ENCODE assay signal across 7 cellular contexts in the genomic region with DNA sequence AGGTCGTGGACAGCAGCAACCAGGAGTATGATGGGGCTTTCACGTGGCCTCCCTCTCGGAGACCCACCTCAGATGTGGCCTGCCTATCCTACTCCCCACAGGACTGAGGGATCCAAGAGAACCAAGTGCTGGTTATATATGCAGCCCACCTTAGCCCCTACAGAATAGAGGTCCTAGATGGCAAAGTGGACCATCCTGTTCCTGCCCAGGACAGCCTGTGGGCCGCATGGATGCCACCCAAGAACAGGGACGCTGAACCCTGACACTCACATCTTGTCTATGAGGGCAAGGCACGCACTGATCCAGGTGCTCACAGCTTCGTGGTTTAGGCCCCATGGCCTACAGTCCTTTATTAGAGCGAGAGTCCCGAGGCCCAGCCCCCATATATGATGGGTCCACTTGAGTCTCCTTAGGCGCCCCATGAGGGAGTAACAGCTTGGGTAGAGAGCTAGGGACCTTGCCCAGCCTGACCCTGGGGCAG. TPM values are rescaled to one million over a fixed set of nuclear protein-coding genes. Genes with fewer than 3 reads are reported as not detected.
A peak's percentile ranks its signal among the peaks of the same experiment; 100 is the strongest.
DNase-seq lines count a peak whose midpoint lies in the region; ATAC-seq, FAIRE-seq and TF ChIP-seq lines count a peak whose summit lies in the region.

No MANE protein-coding gene starts in this region.

- peak overlapping the region; percentile 84 for H3K27ac Mint-ChIP-seq in stimulated activated naive B cell treated with anti-CD40 and anti-IgM and Interleukin-4, amounts not matched to agents 10 μg/mL and 1 μg/mL and 100 μg/mL, for 72 hours

- H3K9me3 ChIP-seq in RWPE2 (ENCODE audit: severe bottlenecking) (no peaks in the 10 kb centered on the region), ovary (no peaks in the 10 kb centered on the region)

- H3K9me3 Mint-ChIP-seq in stimulated activated naive B cell treated with anti-CD40 and anti-IgM and Interleukin-4, amounts not matched to agents 10 μg/mL and 1 μg/mL and 100 μg/mL, for 72 hours, result no peaks in the 10 kb centered on the region

- no peak for TF ChIP-seq POLR2A in ovary (IDR thresholded peaks at IDR 0.05)

- no peaks in the 10 kb centered on the region for H3K27me3 Mint-ChIP-seq in stimulated activated naive B cell treated with anti-CD40 and anti-IgM and Interleukin-4, amounts not matched to agents 10 μg/mL and 1 μg/mL and 100 μg/mL, for 72 hours

- FAIRE-seq in RCC 7860 (lab: Jason Lieb, UNC), result no peak

- DNase-seq in RWPE2 (ENCODE audit: low spot score) (no peak), left ventricle myocardium superior (no peak), RCC 7860 (ENCODE audit: low spot score) (no peak), ovary (no peak)
- no peak for DNase-seq in stimulated activated naive B cell treated with anti-CD40 and anti-IgM and Interleukin-4, amounts not matched to agents 10 μg/mL and 1 μg/mL and 100 μg/mL, for 72 hours

- peaks cover 13 to 30% of the 10 kb centered on the region in 2 donors for H3K36me3 Mint-ChIP-seq in stimulated activated naive B cell treated with anti-CD40 and anti-IgM and Interleukin-4, amounts not matched to agents 10 μg/mL and 1 μg/mL and 100 μg/mL, for 72 hours

- H3K4me1 ChIP-seq in RWPE2 (ENCODE audit: insufficient read depth, poor library complexity, severe bottlenecking) (peaks cover 3% of the 10 kb centered on the region), ovary (ENCODE audit: insufficient read depth) (peaks cover 6% of the 10 kb centered on the region)

- H3K4me3 ChIP-seq in RWPE2 (ENCODE audit: severe bottlenecking) (no peak overlapping the region), ovary (no peak overlapping the region)

- H3K4me3 Mint-ChIP-seq in stimulated activated naive B cell treated with anti-CD40 and anti-IgM and Interleukin-4, amounts not matched to agents 10 μg/mL and 1 μg/mL and 100 μg/mL, for 72 hours, result peak overlapping the region; percentile 91 to 93

- TF ChIP-seq CTCF in RWPE2 (IDR thresholded peaks at IDR 0.05; ENCODE audit: poor library complexity, severe bottlenecking) (no peak), ovary (IDR thresholded peaks at IDR 0.05) (no peak)

- H3K27ac ChIP-seq in RWPE2 (ENCODE audit: poor library complexity, severe bottlenecking) (peak overlapping the region; percentile 47), ovary (peak overlapping the region in 1 of 2 donors; percentile 19)

- TF ChIP-seq EP300 in ovary (IDR thresholded peaks at IDR 0.05), result no peak

- peak; percentile 3 for ATAC-seq in GM19372 (IDR thresholded peaks at IDR 0.05; ENCODE audit: low read depth, unreplicated experiment)
- ATAC-seq in RWPE2 (ENCODE audit: low read depth), result no peak
- peak; percentile 7 for ATAC-seq in left ventricle myocardium superior
- no peak for ATAC-seq in stimulated activated naive B cell treated with anti-CD40 and anti-IgM and Interleukin-4, amounts not matched to agents 10 μg/mL and 1 μg/mL and 100 μg/mL, for 72 hours (replicated peaks)
- ATAC-seq in GM19455 (IDR thresholded peaks at IDR 0.05; ENCODE audit: unreplicated experiment), result no peak

- peaks cover 24 to 47% of the 10 kb centered on the region in 2 donors for H3K4me1 Mint-ChIP-seq in stimulated activated naive B cell treated with anti-CD40 and anti-IgM and Interleukin-4, amounts not matched to agents 10 μg/mL and 1 μg/mL and 100 μg/mL, for 72 hours

- 69 to 82% (median 71%) methylated on average over 10 of the region's 10 CpGs for WGBS in ovary, 3 donors

- intact Hi-C loops in left ventricle myocardium superior (cut with micrococcal nuclease) (no loop called here), ovary (cut with DNase I) (no loop called here)

- H3K36me3 ChIP-seq in RWPE2 (ENCODE audit: low read depth), result peaks cover 6% of the 10 kb centered on the region
- H3K36me3 ChIP-seq in ovary, result no peaks in the 10 kb centered on the region

- H3K27me3 ChIP-seq in RWPE2 (ENCODE audit: insufficient read depth, poor library complexity, severe bottlenecking) (no peaks in the 10 kb centered on the region), ovary (no peaks in the 10 kb centered on the region)

RNA-seq across cellular contexts. Expression of gene SLC27A5, which starts 1.5 kb away (rescaled TPM):
- total RNA-seq in left ventricle myocardium superior (4.3 TPM), ovary (10 to 100 TPM in 4 of 7 donors, 1 to 10 TPM in 3; 6.5 to 14.8 (median 11.1) TPM)
- polyA plus RNA-seq in ovary, result 10 to 100 TPM in 1 of 2 donors, under 1 TPM in 1; 0.70 to 14.2 TPM

RNA-seq across cellular contexts. Expression of gene ZBTB45, which starts 6.4 kb away (rescaled TPM):
- total RNA-seq in left ventricle myocardium superior, result 10.4 TPM
- 10 to 100 TPM in 5 of 7 donors, 1 to 10 TPM in 2; 8.1 to 23.3 (median 17.3) TPM for total RNA-seq in ovary
- polyA plus RNA-seq in ovary, result 10 to 100 TPM in 1 of 2 donors, 1 to 10 TPM in 1; 1.1 to 11.6 TPM

RNA-seq across cellular contexts. Expression of gene TRIM28, which starts 30.6 kb away (rescaled TPM):
- total RNA-seq in left ventricle myocardium superior (152 TPM), ovary (100 to 1,000 TPM; 193 to 505 (median 348) TPM)
- 100 to 1,000 TPM; 270 to 294 TPM for polyA plus RNA-seq in ovary

RNA-seq across cellular contexts. Expression of gene ZNF446, which starts 37.1 kb away (rescaled TPM):
- total RNA-seq in left ventricle myocardium superior, result 4.6 TPM
- total RNA-seq in ovary, result 10 to 100 TPM; 16.2 to 20.9 (median 18.6) TPM
- polyA plus RNA-seq in ovary, result 10 to 100 TPM in 1 of 2 donors, 1 to 10 TPM in 1; 1.9 to 24.9 TPM

RNA-seq across cellular contexts. Expression of gene CHMP2A, which starts 41.7 kb away (rescaled TPM):
- total RNA-seq in left ventricle myocardium superior, result 134 TPM
- total RNA-seq in ovary, result 100 to 1,000 TPM in 2 of 7 donors, 10 to 100 TPM in 5; 54.2 to 105 (median 96.1) TPM
- polyA plus RNA-seq in ovary, result 100 to 1,000 TPM; 137 to 143 TPM

Comparison
In these comparisons a context has a peak if more than half of its experiments do, and no peak if none do; other contexts are left out.
1. ATAC-seq: peak in GM19372 (single experiment) and left ventricle myocardium superior (single experiment); none in RWPE2 (single experiment), stimulated activated naive B cell treated with anti-CD40 and anti-IgM and Interleukin-4, amounts not matched to agents 10 μg/mL and 1 μg/mL and 100 μg/mL, for 72 hours (0 of 2) and GM19455 (single experiment).